8 cellular contexts compared by ENCODE assay signal in genomic region chr12:65825573-65826512, GRCh38. TPM values are rescaled to one million over a fixed set of nuclear protein-coding genes. Genes with fewer than 3 reads are reported as not detected.
DNase-seq lines count a peak whose midpoint lies in the region; ATAC-seq and TF ChIP-seq lines count a peak whose summit lies in the region.

No MANE protein-coding gene starts in this region.

- TF ChIP-seq CTCF in psoas muscle (IDR thresholded peaks at IDR 0.05): no peak

- peaks cover 21% of the 10 kb centered on the region for H3K4me1 ChIP-seq in psoas muscle

- WGBS in psoas muscle, 3 donors: 1% methylated on average over 72 to 85 of the region's 85 CpGs

- H3K4me3 ChIP-seq in psoas muscle: peak overlapping the region; percentile 67

- no peak overlapping the region for H3K27ac ChIP-seq in psoas muscle

- H3K36me3 ChIP-seq in psoas muscle (ENCODE audit: insufficient read depth in 1 of 2, low read depth in 1 of 2): no peaks in the 10 kb centered on the region

- ATAC-seq in left ventricle myocardium superior: peak; percentile 34
- ATAC-seq in psoas muscle: peak; percentile 30 to 39 (median 32)
- no peak for ATAC-seq in GM18870 (IDR thresholded peaks at IDR 0.05; ENCODE audit: unreplicated experiment)
- ATAC-seq in GM21367 (IDR thresholded peaks at IDR 0.05; ENCODE audit: unreplicated experiment): no peak
- no peak for ATAC-seq in HG02970 (IDR thresholded peaks at IDR 0.05; ENCODE audit: low FRiP score, unreplicated experiment)

- no peaks in the 10 kb centered on the region for H3K9me3 ChIP-seq in psoas muscle

- DNase-seq in AG08395 (ENCODE audit: low spot score): peak; percentile 25
- peak; percentile 99 for DNase-seq in GOT3 (lab: John Stamatoyannopoulos, UW)
- DNase-seq in activated T-cell treated with anti-CD3 and anti-CD28 coated beads, Interleukin-2, amount 50 U/mL, for 48 hours: peak; percentile 27 to 30
- peak; percentile 35 for DNase-seq in left ventricle myocardium superior
- peak in 1 of 2 donors; percentile 30 for DNase-seq in psoas muscle

- peaks cover 2 to 83% (median 37%) of the 10 kb centered on the region in 3 donors for H3K27me3 ChIP-seq in psoas muscle (ENCODE audit: insufficient read depth in 3 of 3, low read length in 2 of 3)

- intact Hi-C loops in left ventricle myocardium superior (cut with micrococcal nuclease) (no loop called here), psoas muscle (cut with DNase I) (loop anchor here in 1 of 2 donors (10.0 kb wide), 1 partner anchor 221 kb away; no protein-coding TSS in a partner anchor)

RNA-seq across cellular contexts. Expression of gene HMGA2, which starts 1.6 kb away (rescaled TPM):
- total RNA-seq in left ventricle myocardium superior (not detected), psoas muscle (under 1 TPM in 2 of 4 donors, not detected in 2; 0.04 to 0.08 TPM)
- polyA plus RNA-seq in psoas muscle: 1 to 10 TPM in 1 of 3 donors, not detected in 2; 3.3 TPM

Comparison
In these comparisons a context has a peak if more than half of its experiments do, and no peak if none do; other contexts are left out.
1. ATAC-seq: peak in left ventricle myocardium superior (single experiment) and psoas muscle (4 of 4); none in GM18870 (single experiment), GM21367 (single experiment) and HG02970 (single experiment).